Comparison of ENCODE assay signal across 31 cellular contexts in the genomic region with DNA sequence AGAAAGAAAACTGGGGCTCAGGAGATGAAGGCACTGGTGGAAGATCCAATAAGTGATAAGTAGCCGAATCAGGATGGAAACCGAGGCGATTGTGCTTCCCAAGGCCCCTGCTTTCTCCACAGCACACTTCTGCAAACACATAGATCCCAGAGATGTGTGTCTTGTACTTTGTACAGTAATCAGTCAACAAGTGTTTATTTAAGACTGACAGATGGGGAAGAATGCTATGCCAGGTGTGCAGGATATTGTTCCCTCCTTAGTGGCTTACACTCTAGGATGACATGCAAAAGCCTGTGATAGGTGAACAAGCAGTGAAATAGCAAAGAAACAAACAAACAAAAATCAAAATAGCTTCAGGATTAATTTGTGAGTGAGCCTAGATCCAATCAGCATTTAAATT.
"Had no signal": no experiment of that assay in that cellular context is flagged by ENCODE, and none has a peak within 500 bp of the region (broad histone marks: within the 10 kb centered on the region; RNA-seq: fewer than 3 reads in every experiment).

No MANE protein-coding gene starts in this region.

- H3K27ac Mint-ChIP-seq: activated naive CD8-positive, alpha-beta T cell; naive B cell; nephron progenitor cell; stimulated activated memory B cell treated with anti-CD40 and anti-IgM and Interleukin-4, amounts not matched to agents 10 μg/mL and 1 μg/mL and 100 μg/mL, for 72 hours; stimulated activated naive CD8-positive, alpha-beta T cell treated with anti-CD3 and anti-CD28 coated beads, Interleukin-15, amount 100 ng/mL, for 72 hours; type B pancreatic cell had no signal

- H3K9me3 Mint-ChIP-seq: stimulated activated naive CD8-positive, alpha-beta T cell treated with anti-CD3 and anti-CD28 coated beads, Interleukin-15, amount 100 ng/mL, for 72 hours; type B pancreatic cell had no signal

- H3K27me3 Mint-ChIP-seq: stimulated activated memory B cell treated with anti-CD40 and anti-IgM and Interleukin-4, amounts not matched to agents 10 μg/mL and 1 μg/mL and 100 μg/mL, for 72 hours; stimulated activated naive CD8-positive, alpha-beta T cell treated with anti-CD3 and anti-CD28 coated beads, Interleukin-15, amount 100 ng/mL, for 72 hours had no signal

- H3K27me3 ChIP-seq: body of pancreas, dorsolateral prefrontal cortex, sigmoid colon had no signal

- DNase-seq: activated CD4-positive, alpha-beta T cell treated with anti-CD3 and anti-CD28 coated beads for 48 hours; activated CD4-positive, alpha-beta T cell treated with anti-CD3 and anti-CD28 coated beads, Interleukin-2, amount 50 U/mL, for 48 hours; activated CD8-positive, alpha-beta memory T cell treated with anti-CD3 and anti-CD28 coated beads for 24 hours; activated effector memory CD4-positive, alpha-beta T cell treated with Interleukin-2 at 50 U/mL for 16 hours; activated naive CD4-positive, alpha-beta T cell treated with Interleukin-2 at 50 U/mL for 16 hours; aorta; body of pancreas; cerebellar nuclear complex; dorsolateral prefrontal cortex; effector memory CD4-positive, alpha-beta T cell; glutamatergic neuron; islet precursor cell; left ventricle myocardium superior; naive B cell; nephron progenitor cell; retina; sigmoid colon; stimulated activated CD4-positive, alpha-beta T cell treated with anti-CD3 and anti-CD28 coated beads, Interleukin-1b, Interleukin-23, amount 100 ng/mL, for 48 hours; stimulated activated CD4-positive, alpha-beta T cell treated with anti-CD3 and anti-CD28 coated beads, Interleukin-4, amount 100 ng/mL, for 4 hours; stimulated activated CD8-positive, alpha-beta memory T cell treated with anti-CD3 and anti-CD28 coated beads, Interleukin-4, amount 100 ng/mL, for 48 hours; stimulated activated naive CD8-positive, alpha-beta T cell treated with anti-CD3 and anti-CD28 coated beads, Interleukin-15, amount 100 ng/mL, for 72 hours; substantia nigra; T-helper 9 cell; WERI-Rb-1 had no signal

- H3K4me1 ChIP-seq: prostate gland, sigmoid colon had no signal

- H3K9me3 ChIP-seq: body of pancreas, neutrophil, prostate gland, sigmoid colon had no signal

- H3K4me2 ChIP-seq: smooth muscle cell had no signal

- H3K4me3 ChIP-seq: body of pancreas, coronary artery, dorsolateral prefrontal cortex, prostate gland, sigmoid colon, smooth muscle cell had no signal

- H3K36me3 Mint-ChIP-seq: type B pancreatic cell had no signal

- H3K27ac ChIP-seq: body of pancreas, coronary artery, dorsolateral prefrontal cortex, neutrophil, prostate gland, sigmoid colon, WERI-Rb-1 had no signal

- H3K36me3 ChIP-seq: neutrophil, prostate gland, sigmoid colon, WERI-Rb-1 had no signal

- H3K4me1 Mint-ChIP-seq: naive B cell; nephron progenitor cell; stimulated activated memory B cell treated with anti-CD40 and anti-IgM and Interleukin-4, amounts not matched to agents 10 μg/mL and 1 μg/mL and 100 μg/mL, for 72 hours; stimulated activated naive CD8-positive, alpha-beta T cell treated with anti-CD3 and anti-CD28 coated beads, Interleukin-15, amount 100 ng/mL, for 72 hours had no signal

- H3K4me3 Mint-ChIP-seq: activated naive CD8-positive, alpha-beta T cell; naive B cell; nephron progenitor cell; stimulated activated memory B cell treated with anti-CD40 and anti-IgM and Interleukin-4, amounts not matched to agents 10 μg/mL and 1 μg/mL and 100 μg/mL, for 72 hours; stimulated activated naive CD8-positive, alpha-beta T cell treated with anti-CD3 and anti-CD28 coated beads, Interleukin-15, amount 100 ng/mL, for 72 hours; type B pancreatic cell had no signal
